10 cellular contexts compared by ENCODE assay signal in genomic region chr14:102786758-102787157, GRCh38. TPM values are rescaled to one million over a fixed set of nuclear protein-coding genes. Genes with fewer than 3 reads are reported as not detected.
DNase-seq lines count a peak whose midpoint lies in the region; ATAC-seq, FAIRE-seq and TF ChIP-seq lines count a peak whose summit lies in the region.
"Had no signal": no experiment of that assay in that cellular context is flagged by ENCODE, and none has a peak within 500 bp of the region (broad histone marks: within the 10 kb centered on the region; RNA-seq: fewer than 3 reads in every experiment).

No MANE protein-coding gene starts in this region.

- peaks cover 16% of the 10 kb centered on the region for H3K4me1 Mint-ChIP-seq in MCF 10A (ENCODE audit: insufficient read depth, unreplicated experiment)
- peaks cover 74% of the 10 kb centered on the region for H3K4me1 Mint-ChIP-seq in stimulated activated naive CD8-positive, alpha-beta T cell treated with anti-CD3 and anti-CD28 coated beads, Interleukin-15, amount 100 ng/mL, for 72 hours

- no peak overlapping the region for H2BK20ac ChIP-seq in H1 (ENCODE audit: low read length)

- H3K4me1 ChIP-seq in breast epithelium (no peaks in the 10 kb centered on the region), H1 (replicated peaks in 1 of 4; ENCODE audit: control insufficient read depth in 3 of 4, insufficient read depth in 4 of 4, low read length in 3 of 4) (0 out of 7 replicates have a peak, but pooled peaks cover 0 to 3% (median 0%) of the 10 kb centered on the region in 4 experiments)

- FAIRE-seq in RCC 7860 (lab: Jason Lieb, UNC) (no peak), H1 (lab: Jason Lieb, UNC) (no peak)

- CTCF ChIA-PET in MCF 10A (lab: Yijun Ruan, JAX) (interaction anchor here (0.6 kb wide), 1 partner anchor 31 kb away, joined by 3 read pairs; no protein-coding TSS in a partner anchor), H1 (lab: Charles Lee; ENCODE audit: partially characterized antibody) (interaction anchor here (1.6 to 1.9 kb wide), 2 partner anchors 60 to 138 kb away, joined by 5 to 6 read pairs; no protein-coding TSS in a partner anchor)

- DNase-seq in MCF 10A (ENCODE audit: unreplicated experiment), result peak; percentile 41
- no peak for DNase-seq in breast epithelium (ENCODE audit: low spot score in 2 of 2)
- DNase-seq in RCC 7860 (ENCODE audit: low spot score), result peak; percentile 12
- no peak for DNase-seq in H1 (ENCODE audit: low read depth in 1 of 2, low spot score in 2 of 2)
- no peak for DNase-seq in stimulated activated naive CD8-positive, alpha-beta T cell treated with anti-CD3 and anti-CD28 coated beads, Interleukin-15, amount 100 ng/mL, for 72 hours
- no peak for DNase-seq in SHP77 treated with DMSO at 0.1 percent for 48 hours (lab: John Stamatoyannopoulos, UW)
- no peak for DNase-seq in hepatic stellate cell (ENCODE audit: low spot score)
- DNase-seq: GDM1, hippocampal formation had no signal

- no peak for TF ChIP-seq EP300 in H1 (IDR thresholded peaks at IDR 0.05; ENCODE audit: borderline replicate concordance in 1 of 2, low read depth in 2 of 2, low read length in 2 of 2)

- H3K27me3 ChIP-seq in breast epithelium (no peaks in the 10 kb centered on the region), H1 (replicated peaks in 1 of 4; ENCODE audit: control insufficient read depth in 3 of 4, extremely low read depth in 1 of 4, insufficient read depth in 3 of 4, low read length in 3 of 4) (no peaks in the 10 kb centered on the region)

- no TSS peak for BruUV-seq in MCF 10A (replicated peaks; lab: Mats Ljungman, UMichigan)

- H2AK5ac ChIP-seq in H1 (ENCODE audit: low read depth, low read length), result no peak overlapping the region

- no peak overlapping the region for H4K8ac ChIP-seq in H1 (ENCODE audit: extremely low read depth, insufficient read depth, low read length)

- H2AFZ ChIP-seq in H1 (ENCODE audit: low read length), result no peak overlapping the region

- no peak overlapping the region for H3K27ac Mint-ChIP-seq in MCF 10A (ENCODE audit: low read depth, unreplicated experiment)
- no peak overlapping the region for H3K27ac Mint-ChIP-seq in stimulated activated naive CD8-positive, alpha-beta T cell treated with anti-CD3 and anti-CD28 coated beads, Interleukin-15, amount 100 ng/mL, for 72 hours

- H3K9me3 ChIP-seq in breast epithelium, result no peaks in the 10 kb centered on the region
- H3K9me3 ChIP-seq in H1 (ENCODE audit: insufficient read depth in 2 of 2, low read depth in 1 of 2, low read length in 1 of 2), result no peaks in the 10 kb centered on the region

- H3K4me3 Mint-ChIP-seq in MCF 10A (ENCODE audit: unreplicated experiment), result no peak overlapping the region
- peak overlapping the region in 1 of 2 donors; percentile 50 for H3K4me3 Mint-ChIP-seq in stimulated activated naive CD8-positive, alpha-beta T cell treated with anti-CD3 and anti-CD28 coated beads, Interleukin-15, amount 100 ng/mL, for 72 hours

- no peak overlapping the region for H3K9ac ChIP-seq in H1 (replicated peaks in 1 of 4; ENCODE audit: extremely low read depth in 1 of 4, low read depth in 3 of 4, low read length in 3 of 4)

- no peak for TF ChIP-seq RAD21 in H1 (IDR thresholded peaks at IDR 0.05 in 1 of 2, conservative IDR thresholded peaks at IDR 0.05 in 1 of 2; ENCODE audit: low read depth in 2 of 2, low read length in 2 of 2)

- no peak overlapping the region for H3K14ac ChIP-seq in H1 (ENCODE audit: insufficient read length)

- TF ChIP-seq CTCF in MCF 10A (IDR thresholded peaks at IDR 0.05; ENCODE audit: unreplicated experiment) (no peak), breast epithelium (IDR thresholded peaks at IDR 0.05) (no peak), H1 (IDR thresholded peaks at IDR 0.05; ENCODE audit: control extremely low read depth in 1 of 3, insufficient read depth in 1 of 3, low read depth in 1 of 3, low read length in 3 of 3) (no peak)

- 94% methylated on average over 5 of the region's 5 CpGs; no CpG with 5 or more reads in 1 of the 2 experiments for WGBS in H1 (ENCODE audit: extremely low coverage in 1 of 2, insufficient coverage in 1 of 2, insufficient read length in 1 of 2, insufficient replicate concordance in 2 of 2, low coverage in 1 of 2, low lambda C conversion rate in 2 of 2, missing lambda C conversion rate in 1 of 2), 2 experiments

- no peak overlapping the region for H3K56ac ChIP-seq in H1 (replicated peaks; ENCODE audit: insufficient read length, low read depth, low read length)

- H2BK12ac ChIP-seq in H1 (ENCODE audit: low read depth, low read length), result no peak overlapping the region

- H3K79me2 ChIP-seq in H1 (ENCODE audit: control insufficient read depth in 1 of 2, insufficient read depth in 2 of 2, low read length in 2 of 2), result peaks cover 0 to 16% of the 10 kb centered on the region in 2 experiments; a peak in 2 of 4 replicates

- no peak for TF ChIP-seq POLR2A in breast epithelium (IDR thresholded peaks at IDR 0.05)
- TF ChIP-seq POLR2A in H1 (IDR thresholded peaks at IDR 0.05; ENCODE audit: control extremely low read depth in 1 of 2, low read depth in 2 of 2, low read length in 2 of 2), result no peak

- no peak overlapping the region for H2BK15ac ChIP-seq in H1 (ENCODE audit: low read length)

- H4K91ac ChIP-seq in H1 (replicated peaks; ENCODE audit: insufficient read length, low read length), result peak overlapping the region; percentile 47

- intact Hi-C loops in MCF 10A (cut with micrococcal nuclease) (no loop called here), breast epithelium (cut with DNase I; ENCODE audit: low total_unique reads) (no loop called here)

- H2BK120ac ChIP-seq in H1 (replicated peaks; ENCODE audit: low read depth, low read length), result no peak overlapping the region

- no peak overlapping the region for H3K4me2 ChIP-seq in H1 (ENCODE audit: insufficient read depth in 1 of 2, low read depth in 2 of 2, low read length in 2 of 2)

- H3K79me1 ChIP-seq in H1 (ENCODE audit: low read depth, low read length), result no peaks in the 10 kb centered on the region

- H2BK5ac ChIP-seq in H1 (ENCODE audit: low read depth, low read length), result no peak overlapping the region

- H3K18ac ChIP-seq in H1 (ENCODE audit: extremely low read depth, low read length), result no peak overlapping the region

- no peak overlapping the region for H4K5ac ChIP-seq in H1 (ENCODE audit: insufficient read length, low read depth, low read length)

- POLR2A ChIA-PET in MCF 10A (lab: Yijun Ruan, JAX), result interaction anchor here (0.6 kb wide), 1 partner anchor 50 kb away, joined by 4 read pairs; no protein-coding TSS in a partner anchor
- POLR2A ChIA-PET in H1 (lab: Charles Lee; ENCODE audit: partially characterized antibody), result interaction anchor here (0.7 kb wide), 1 partner anchor 168 kb away, joined by 4 read pairs; no protein-coding TSS in a partner anchor

- H3K27me3 Mint-ChIP-seq in MCF 10A (ENCODE audit: insufficient read depth, unreplicated experiment), result no peaks in the 10 kb centered on the region
- no peaks in the 10 kb centered on the region for H3K27me3 Mint-ChIP-seq in stimulated activated naive CD8-positive, alpha-beta T cell treated with anti-CD3 and anti-CD28 coated beads, Interleukin-15, amount 100 ng/mL, for 72 hours

- no peaks in the 10 kb centered on the region for H3K36me3 ChIP-seq in breast epithelium
- H3K36me3 ChIP-seq in H1 (ENCODE audit: control insufficient read depth in 2 of 4, insufficient read depth in 4 of 4, low read length in 3 of 4), result no peaks in the 10 kb centered on the region

- H3K27ac ChIP-seq in breast epithelium (no peak overlapping the region), H1 (ENCODE audit: low read depth, low read length) (no peak overlapping the region)

- peak; percentile 74 for ATAC-seq in stimulated activated naive CD8-positive, alpha-beta T cell treated with anti-CD3 and anti-CD28 coated beads, Interleukin-15, amount 100 ng/mL, for 72 hours
- ATAC-seq in HG02973 (IDR thresholded peaks at IDR 0.05; ENCODE audit: unreplicated experiment), result no peak

- peaks cover 5% of the 10 kb centered on the region for H3K36me3 Mint-ChIP-seq in MCF 10A (ENCODE audit: insufficient read depth, unreplicated experiment)

- no peak overlapping the region for H3K23ac ChIP-seq in H1 (ENCODE audit: insufficient read length)

- no peaks in the 10 kb centered on the region for H3K23me2 ChIP-seq in H1 (ENCODE audit: low read depth, low read length)

- H3K4me3 ChIP-seq in breast epithelium, result no peak overlapping the region
- no peak overlapping the region for H3K4me3 ChIP-seq in H1 (ENCODE audit: extremely low read depth in 1 of 4, insufficient read depth in 2 of 4, low read depth in 3 of 4, low read length in 4 of 4)

- H3K9me3 Mint-ChIP-seq in MCF 10A (ENCODE audit: unreplicated experiment), result no peaks in the 10 kb centered on the region
- peaks cover 6% of the 10 kb centered on the region in 2 donors for H3K9me3 Mint-ChIP-seq in stimulated activated naive CD8-positive, alpha-beta T cell treated with anti-CD3 and anti-CD28 coated beads, Interleukin-15, amount 100 ng/mL, for 72 hours

- no peaks in the 10 kb centered on the region for H4K20me1 ChIP-seq in H1 (replicated peaks in 1 of 2; ENCODE audit: control insufficient read depth in 1 of 2, insufficient read depth in 2 of 2, low read length in 2 of 2)

- H3K4ac ChIP-seq in H1 (replicated peaks; ENCODE audit: insufficient read length, low read depth, low read length), result no peak overlapping the region

TF ChIP-seq in H1, 55 proteins besides CTCF, POLR2A, EP300 and RAD21:
- no peak for TF ChIP-seq EGR1 (IDR thresholded peaks at IDR 0.05; ENCODE audit: borderline replicate concordance, low read depth, low read length)
- TF ChIP-seq CHD2 (IDR thresholded peaks at IDR 0.05; ENCODE audit: low read length), result no peak
- TF ChIP-seq TAF7 (optimal IDR thresholded peaks at IDR 0.05; ENCODE audit: borderline replicate concordance, low read depth, low read length), result no peak
- no peak for TF ChIP-seq YY1 (IDR thresholded peaks at IDR 0.05; ENCODE audit: low read depth, low read length)

RNA-seq across cellular contexts. Expression of gene TRAF3, which starts 9.5 kb away (rescaled TPM):
- total RNA-seq in MCF 10A (2022) (24.3 and 25.3 TPM in 2 replicates), breast epithelium (10 to 100 TPM; 13.1 to 15.7 (median 14.6) TPM)
- 10.0 and 12.1 TPM in 2 replicates for total RNA-seq in H1 (2021; fragmentation: NEBNext Ultra II Directional; extraction: Animal tissue kit (Norgen Biotek cat#: 25700))
- 5.8 and 6.5 TPM in 2 replicates for polyA plus RNA-seq in H1 (2011; rRNA removed)
- polyA plus RNA-seq in H1 (2011; cell fraction: cytosol; rRNA removed), result 6.7 TPM
- polyA plus RNA-seq in H1 (2011; cell fraction: nucleus; rRNA removed), result 11.0 TPM
- 6.8 to 8.1 TPM (median 7.6 TPM) in 4 replicates for polyA plus RNA-seq in H1 (2012, experiment 1 of 2)
- polyA plus RNA-seq in H1 (2012, experiment 2 of 2), result 3.8 TPM
- polyA plus RNA-seq in H1 (2013, experiment 1 of 2), result 4.9 TPM
- polyA plus RNA-seq in H1 (2013, experiment 2 of 2), result 5.2 TPM
- 14.0 and 19.4 TPM in 2 replicates for polyA minus RNA-seq in H1 (2011; rRNA and poly(A)+ RNA removed)
- 4.9 TPM for polyA minus RNA-seq in H1 (2011; cell fraction: cytosol; rRNA and poly(A)+ RNA removed)
- 10.2 TPM for polyA minus RNA-seq in H1 (2011; cell fraction: nucleus; rRNA and poly(A)+ RNA removed)

Comparison
In these comparisons a context has a peak if more than half of its experiments do, and no peak if none do; other contexts are left out.
1. DNase-seq: peak in MCF 10A (single experiment) and RCC 7860 (single experiment); none in breast epithelium (0 of 2), H1 (0 of 2), stimulated activated naive CD8-positive, alpha-beta T cell treated with anti-CD3 and anti-CD28 coated beads, Interleukin-15, amount 100 ng/mL, for 72 hours (0 of 2), SHP77 treated with DMSO at 0.1 percent for 48 hours (single experiment) and hepatic stellate cell (single experiment).